ENCODE assay signal across 32 cellular contexts in the genomic region with DNA sequence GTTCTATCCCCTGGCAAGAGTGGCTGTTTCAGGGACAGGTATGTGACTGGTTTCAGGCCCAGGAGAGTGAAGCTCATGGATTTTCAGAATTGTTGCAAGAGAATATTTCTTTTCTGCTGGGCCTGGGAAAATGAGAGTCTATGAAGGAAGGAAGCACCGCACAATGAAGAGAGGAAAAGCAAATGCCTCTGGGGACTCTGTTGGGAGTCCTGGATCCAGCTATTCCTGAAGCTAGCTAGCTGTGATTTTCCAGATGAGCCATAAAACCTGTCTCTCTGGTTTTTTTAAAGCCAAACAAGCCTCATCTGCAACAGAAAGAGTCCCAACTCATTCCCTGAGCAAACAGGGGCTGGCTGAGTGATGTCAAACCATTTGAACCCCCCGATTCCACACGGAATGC. TPM values are rescaled to one million over a fixed set of nuclear protein-coding genes. Genes with fewer than 3 reads are reported as not detected.
"Had no signal": no experiment of that assay in that cellular context is flagged by ENCODE, and none has a peak within 500 bp of the region (broad histone marks: within the 10 kb centered on the region; RNA-seq: fewer than 3 reads in every experiment).

No MANE protein-coding gene starts in this region.

- H3K9me3 ChIP-seq: body of pancreas, colonic mucosa had no signal

- H3K27ac ChIP-seq: body of pancreas, colonic mucosa, esophagus muscularis mucosa, gastroesophageal sphincter, heart right ventricle had no signal

- H3K36me3 ChIP-seq: colonic mucosa, esophagus muscularis mucosa, gastroesophageal sphincter, heart right ventricle had no signal

- H3K4me3 ChIP-seq: body of pancreas, colonic mucosa, esophagus muscularis mucosa, gastroesophageal sphincter, heart right ventricle had no signal

- H3K27me3 ChIP-seq: body of pancreas, colonic mucosa, esophagus muscularis mucosa, gastroesophageal sphincter had no signal

- H3K4me1 Mint-ChIP-seq: activated CD4-positive, alpha-beta T cell treated with anti-CD3 and anti-CD28 coated beads for 36 hours; activated CD4-positive, alpha-beta T cell treated with anti-CD3 and anti-CD28 coated beads, Interleukin-2, amount 10 ng/mL, durations not matched to agents 24 days and 14 days; endodermal cell; T-helper 17 cell had no signal

- H3K4me1 ChIP-seq: colonic mucosa, esophagus muscularis mucosa, gastroesophageal sphincter, heart right ventricle had no signal

- H3K27ac Mint-ChIP-seq: activated CD4-positive, alpha-beta memory T cell treated with anti-CD3 and anti-CD28 coated beads for 36 hours; activated CD4-positive, alpha-beta T cell treated with anti-CD3 and anti-CD28 coated beads for 36 hours; activated CD4-positive, alpha-beta T cell treated with anti-CD3 and anti-CD28 coated beads, Interleukin-2, amount 10 ng/mL, durations not matched to agents 24 days and 14 days; activated CD8-positive, alpha-beta memory T cell treated with anti-CD3 and anti-CD28 coated beads, Interleukin-2, amount 10 ng/mL, durations not matched to agents 7 days and 5 days; activated CD8-positive, alpha-beta T cell treated with anti-CD3 and anti-CD28 coated beads, Interleukin-2, amount 10 ng/mL, durations not matched to agents 7 days and 5 days; activated naive CD8-positive, alpha-beta T cell; activated T-helper 1 cell treated with anti-CD3 and anti-CD28 coated beads, Interleukin-12 subunit alpha, Interleukin-12 subunit beta, Interleukin-2, Interleukin-4 antibody, amounts not matched to agents 30 ng/mL and 10 ng/mL and 1 ng/mL, durations not matched to agents 14 hours and 24 hours and 36 hours; endodermal cell; T-helper 17 cell; T-helper 2 cell treated with Interferon-gamma antibody and Interleukin-4, amounts not matched to agents 5 μg/mL and 100 μg/mL, for 36 hours had no signal

- DNase-seq: activated CD4-positive, alpha-beta memory T cell treated with anti-CD3 and anti-CD28 coated beads for 36 hours; activated CD4-positive, alpha-beta T cell treated with anti-CD3 and anti-CD28 coated beads for 36 hours; activated CD4-positive, alpha-beta T cell treated with anti-CD3 and anti-CD28 coated beads, Interleukin-2, amount 10 ng/mL, durations not matched to agents 24 days and 14 days; activated CD4-positive, CD25-positive, alpha-beta regulatory T cell; activated CD8-positive, alpha-beta memory T cell treated with anti-CD3 and anti-CD28 coated beads, Interleukin-2, amount 50 U/mL, for 4 hours; activated gamma-delta T cell treated with Interleukin-2 at 50 U/mL for 16 hours; activated naive CD4-positive, alpha-beta T cell treated with anti-CD3 and anti-CD28 coated beads, Interleukin-2, amount 50 U/mL, for 16 hours; activated naive CD4-positive, alpha-beta T cell treated with Interleukin-2 at 50 U/mL for 16 hours; activated T-cell treated with anti-CD3 and anti-CD28 coated beads, Interleukin-2, amount 50 U/mL, for 1 hour; activated T-cell treated with anti-CD3 and anti-CD28 coated beads, Interleukin-2, amount 50 U/mL, for 48 hours; amniotic stem cell; aorta; body of pancreas; central memory CD4-positive, alpha-beta T cell; cerebellar nuclear complex; colonic mucosa; effector memory CD4-positive, alpha-beta T cell; endodermal cell; foreskin melanocyte; heart right ventricle; T-helper 1 cell; T-helper 17 cell; T1000 had no signal

- H3K4me3 Mint-ChIP-seq: activated CD4-positive, alpha-beta memory T cell treated with anti-CD3 and anti-CD28 coated beads for 36 hours; activated CD4-positive, alpha-beta T cell treated with anti-CD3 and anti-CD28 coated beads for 36 hours; activated CD4-positive, alpha-beta T cell treated with anti-CD3 and anti-CD28 coated beads, Interleukin-2, amount 10 ng/mL, durations not matched to agents 24 days and 14 days; activated CD8-positive, alpha-beta memory T cell treated with anti-CD3 and anti-CD28 coated beads, Interleukin-2, amount 10 ng/mL, durations not matched to agents 7 days and 5 days; activated CD8-positive, alpha-beta T cell treated with anti-CD3 and anti-CD28 coated beads, Interleukin-2, amount 10 ng/mL, durations not matched to agents 7 days and 5 days; activated naive CD8-positive, alpha-beta T cell; activated T-helper 1 cell treated with anti-CD3 and anti-CD28 coated beads, Interleukin-12 subunit alpha, Interleukin-12 subunit beta, Interleukin-2, Interleukin-4 antibody, amounts not matched to agents 30 ng/mL and 10 ng/mL and 1 ng/mL, durations not matched to agents 14 hours and 24 hours and 36 hours; endodermal cell; T-helper 17 cell; T-helper 2 cell treated with Interferon-gamma antibody and Interleukin-4, amounts not matched to agents 5 μg/mL and 100 μg/mL, for 36 hours had no signal

- ATAC-seq: activated CD4-positive, alpha-beta T cell treated with anti-CD3 and anti-CD28 coated beads for 36 hours; activated CD8-positive, alpha-beta memory T cell treated with anti-CD3 and anti-CD28 coated beads, Interleukin-2, amount 10 ng/mL, durations not matched to agents 7 days and 5 days; activated CD8-positive, alpha-beta T cell treated with anti-CD3 and anti-CD28 coated beads, Interleukin-2, amount 10 ng/mL, durations not matched to agents 7 days and 5 days; body of pancreas; gastroesophageal sphincter; heart right ventricle; T-helper 17 cell had no signal

RNA-seq across cellular contexts. Expression of a gene that starts 53.7 kb away (rescaled TPM):
- total RNA-seq: fibroblast of lung, fibroblast of villous mesenchyme had no signal
- polyA plus RNA-seq: fibroblast of lung had no signal
